1 cellular context compared by ENCODE assay signal in genomic region chr13:23637813-23638212, GRCh38.
A peak's percentile ranks its signal among the peaks of the same experiment; 100 is the strongest.
TF ChIP-seq lines count a peak whose summit lies in the region.

No MANE protein-coding gene starts in this region.

TF ChIP-seq in H1, 55 proteins besides CTCF, POLR2A, EP300 and RAD21 (continued from another document):
- TF ChIP-seq E2F6 (IDR thresholded peaks at IDR 0.05), result peak; percentile 40
